In the genomic region with DNA sequence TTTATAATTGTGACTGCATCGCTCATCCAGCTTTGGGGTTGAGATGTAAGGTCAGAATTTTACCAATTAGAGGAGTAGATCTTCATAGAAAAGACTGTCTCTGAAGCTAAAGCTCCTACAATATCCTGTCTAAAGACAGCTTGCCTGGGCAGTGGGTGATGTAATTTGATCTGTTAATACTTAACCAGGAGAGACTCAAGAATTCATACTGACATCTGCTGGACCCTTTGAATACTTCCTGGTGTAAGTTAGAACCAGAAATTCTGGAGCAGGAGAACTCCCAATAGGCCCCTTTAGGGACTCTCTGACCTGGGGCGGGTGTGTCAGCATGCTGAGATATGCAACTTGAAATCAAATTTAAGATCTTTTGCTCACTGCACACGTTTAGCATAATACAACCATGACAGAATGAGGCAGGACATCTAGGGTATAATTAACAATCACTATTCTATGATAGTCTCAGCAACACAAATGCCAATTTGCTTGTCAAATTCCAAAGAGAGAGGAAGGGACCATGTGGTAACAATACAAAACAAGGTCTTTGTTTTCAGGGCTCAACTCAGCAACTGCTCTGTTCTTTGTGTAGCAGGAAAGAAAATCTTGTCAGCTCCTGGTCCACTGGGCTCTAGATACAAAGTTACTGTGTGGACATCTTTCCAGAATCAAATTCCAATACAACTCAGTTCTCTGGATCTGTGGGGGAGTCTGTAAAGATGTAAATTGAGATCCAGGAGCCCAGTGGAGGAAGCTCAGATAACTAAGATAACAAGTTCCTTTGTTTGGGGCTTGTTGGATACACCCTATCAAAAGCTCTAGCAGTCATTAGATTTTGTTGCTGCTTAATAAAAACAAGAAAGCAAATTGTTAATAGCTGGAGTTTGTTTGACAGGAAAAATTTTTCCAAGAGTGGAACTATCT, we compare ENCODE assay signal across 8 cellular contexts.
DNase-seq lines count a peak whose midpoint lies in the region; ATAC-seq and TF ChIP-seq lines count a peak whose summit lies in the region.

No MANE protein-coding gene starts in this region.

- DNase-seq in DMS53 treated with DMSO at 0.1 percent for 48 hours (lab: John Stamatoyannopoulos, UW; ENCODE audit: unreplicated experiment) (peak; percentile 87), NCI-H748 (lab: John Stamatoyannopoulos, UW; ENCODE audit: unreplicated experiment) (peak; percentile 80), foreskin keratinocyte (peak; percentile 1 to 23), MM.1S (no peak)
- no peak for DNase-seq in activated naive CD4-positive, alpha-beta T cell (lab: John Stamatoyannopoulos, UW)
- no peak for DNase-seq in activated CD4-positive, alpha-beta T cell treated with anti-CD3 and anti-CD28 coated beads for 1 hour

- H3K27ac ChIP-seq in foreskin keratinocyte (no peak overlapping the region), MM.1S (ENCODE audit: low read length) (no peak overlapping the region)

- no peak overlapping the region for H3K4me3 ChIP-seq in MM.1S (ENCODE audit: low read length)

- ATAC-seq in HG02943 (IDR thresholded peaks at IDR 0.05; ENCODE audit: low read depth, unreplicated experiment) (peak; percentile 92), foreskin keratinocyte (peak; percentile 53), HG02852 (IDR thresholded peaks at IDR 0.05; ENCODE audit: unreplicated experiment) (no peak)

- no peaks in the 10 kb centered on the region for H3K9me2 ChIP-seq in MM.1S (replicated peaks; ENCODE audit: insufficient read depth, low read length)

- H3K36me3 ChIP-seq in MM.1S (replicated peaks; ENCODE audit: insufficient read depth, low read length): no peaks in the 10 kb centered on the region

- TF ChIP-seq CTCF in foreskin keratinocyte (conservative IDR thresholded peaks at IDR 0.05): peak; percentile 34
- TF ChIP-seq CTCF in MM.1S (IDR thresholded peaks at IDR 0.05; ENCODE audit: low read length): no peak

- H2AFZ ChIP-seq in MM.1S (ENCODE audit: low read length): no peak overlapping the region

- H3K4me1 ChIP-seq in foreskin keratinocyte: no peaks in the 10 kb centered on the region
- H3K4me1 ChIP-seq in MM.1S (ENCODE audit: low read length): no peaks in the 10 kb centered on the region

- no peaks in the 10 kb centered on the region for H3K79me2 ChIP-seq in MM.1S (ENCODE audit: low read length)

- H3K9ac ChIP-seq in MM.1S (ENCODE audit: low read length): no peak overlapping the region

- H3K4me2 ChIP-seq in MM.1S (ENCODE audit: low read depth, low read length): no peak overlapping the region

- H3F3A ChIP-seq in MM.1S (ENCODE audit: insufficient read depth, low read length): no peaks in the 10 kb centered on the region

- no peaks in the 10 kb centered on the region for H3K9me3 ChIP-seq in MM.1S (replicated peaks; ENCODE audit: insufficient read depth, low read length)

- H3K27me3 ChIP-seq in foreskin keratinocyte: peaks cover 4% of the 10 kb centered on the region
- H3K27me3 ChIP-seq in MM.1S (replicated peaks; ENCODE audit: insufficient read depth, low read length): no peaks in the 10 kb centered on the region

- H4K20me1 ChIP-seq in MM.1S (ENCODE audit: insufficient read depth, low read length): no peaks in the 10 kb centered on the region

Comparison
In these comparisons a context has a peak if more than half of its experiments do, and no peak if none do; other contexts are left out.
1. DNase-seq: peak in DMS53 treated with DMSO at 0.1 percent for 48 hours (single experiment), NCI-H748 (single experiment) and foreskin keratinocyte (2 of 2); none in MM.1S (single experiment), activated naive CD4-positive, alpha-beta T cell (0 of 4) and activated CD4-positive, alpha-beta T cell treated with anti-CD3 and anti-CD28 coated beads for 1 hour (single experiment).